In the genomic region with DNA sequence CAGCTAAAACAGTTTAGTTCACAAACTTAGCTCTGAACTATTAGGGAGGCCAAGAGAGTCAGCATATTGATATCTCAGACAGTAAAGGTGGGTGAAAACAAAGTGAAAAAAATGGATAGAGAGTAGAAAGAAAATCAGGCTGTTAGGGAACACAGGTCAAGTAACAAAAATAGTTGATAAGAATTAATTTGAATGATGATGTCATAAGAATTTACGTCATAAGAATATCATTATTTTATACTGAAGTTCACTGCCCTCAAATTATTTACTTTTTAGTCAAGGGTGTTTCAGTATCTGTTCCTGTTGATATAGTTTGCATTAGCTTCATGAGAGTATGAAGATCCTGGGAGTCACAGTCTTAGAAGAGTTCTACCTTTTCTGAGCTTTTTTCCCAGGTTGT, we compare ENCODE assay signal across 31 cellular contexts.
"Had no signal": no experiment of that assay in that cellular context is flagged by ENCODE, and none has a peak within 500 bp of the region (broad histone marks: within the 10 kb centered on the region; RNA-seq: fewer than 3 reads in every experiment).

No MANE protein-coding gene starts in this region.

- H3K9me3 ChIP-seq: ascending aorta had no signal

- DNase-seq: activated CD4-positive, alpha-beta memory T cell treated with anti-CD3 and anti-CD28 coated beads, Interleukin-2, amount 10 ng/mL, durations not matched to agents 7 days and 5 days; activated CD4-positive, alpha-beta T cell treated with anti-CD3 and anti-CD28 coated beads for 1 hour; activated CD4-positive, alpha-beta T cell treated with anti-CD3 and anti-CD28 coated beads for 36 hours; activated CD4-positive, alpha-beta T cell treated with anti-CD3 and anti-CD28 coated beads for 48 hours; activated CD4-positive, alpha-beta T cell treated with anti-CD3 and anti-CD28 coated beads, Interleukin-2, amount 10 ng/mL, durations not matched to agents 7 days and 5 days; activated CD4-positive, alpha-beta T cell treated with anti-CD3 and anti-CD28 coated beads, Interleukin-2, amount 50 U/mL, for 48 hours; activated CD4-positive, CD25-positive, alpha-beta regulatory T cell; activated CD8-positive, alpha-beta memory T cell treated with anti-CD3 and anti-CD28 coated beads for 24 hours; activated CD8-positive, alpha-beta memory T cell treated with anti-CD3 and anti-CD28 coated beads, Interleukin-2, amount 10 ng/mL, durations not matched to agents 7 days and 5 days; activated CD8-positive, alpha-beta memory T cell treated with anti-CD3 and anti-CD28 coated beads, Interleukin-2, amount 50 U/mL, for 48 hours; activated CD8-positive, alpha-beta T cell treated with anti-CD3 and anti-CD28 coated beads, Interleukin-2, amount 10 ng/mL, durations not matched to agents 7 days and 5 days; activated effector memory CD4-positive, alpha-beta T cell treated with Interleukin-2 at 50 U/mL for 16 hours; activated gamma-delta T cell; activated naive CD4-positive, alpha-beta T cell treated with anti-CD3 and anti-CD28 coated beads, Interleukin-2, amount 10 ng/mL, durations not matched to agents 7 days and 5 days; activated naive CD4-positive, alpha-beta T cell treated with Interleukin-2 at 50 U/mL for 16 hours; activated naive CD8-positive, alpha-beta T cell treated with anti-CD3 and anti-CD28 coated beads, Interleukin-2, amount 10 ng/mL, durations not matched to agents 7 days and 5 days; activated naive CD8-positive, alpha-beta T cell treated with anti-CD3 and anti-CD28 coated beads, Interleukin-2, amount 50 U/mL, for 24 hours; activated T-cell treated with anti-CD3 and anti-CD28 coated beads, Interleukin-2, amount 50 U/mL, for 24 hours; activated T-cell treated with anti-CD3 and anti-CD28 coated beads, Interleukin-2, amount 50 U/mL, for 48 hours; amygdala; anterior cingulate cortex; caudate nucleus; cerebellar nuclear complex; T-helper 2 cell; T-helper 9 cell had no signal

- ATAC-seq: activated CD4-positive, alpha-beta T cell treated with anti-CD3 and anti-CD28 coated beads for 36 hours; activated CD4-positive, CD25-positive, alpha-beta regulatory T cell treated with anti-CD3 and anti-CD28 coated beads, Interleukin-2, amount 50 U/mL, for 24 hours; activated CD8-positive, alpha-beta memory T cell treated with anti-CD3 and anti-CD28 coated beads, Interleukin-2, amount 10 ng/mL, durations not matched to agents 7 days and 5 days; activated CD8-positive, alpha-beta T cell treated with anti-CD3 and anti-CD28 coated beads, Interleukin-2, amount 10 ng/mL, durations not matched to agents 7 days and 5 days; activated naive CD8-positive, alpha-beta T cell treated with anti-CD3 and anti-CD28 coated beads, Interleukin-2, amount 50 U/mL, for 24 hours had no signal

- H3K36me3 ChIP-seq: ascending aorta, cardiac muscle cell had no signal

- FAIRE-seq: bronchial epithelial cell, TTC549 had no signal

- H3K4me3 ChIP-seq: ascending aorta, cardiac muscle cell had no signal

- H3K4me1 ChIP-seq: ascending aorta had no signal

- H3K27ac ChIP-seq: ascending aorta, cardiac muscle cell, VCaP had no signal

- H3K27me3 ChIP-seq: ascending aorta, cardiac muscle cell had no signal
